22 cellular contexts compared by ENCODE assay signal in genomic region chr13:45403081-45403480, GRCh38.
"Had no signal": no experiment of that assay in that cellular context is flagged by ENCODE, and none has a peak within 500 bp of the region (broad histone marks: within the 10 kb centered on the region; RNA-seq: fewer than 3 reads in every experiment).

No MANE protein-coding gene starts in this region.

- H3K9me3 ChIP-seq: esophagus squamous epithelium, lower lobe of right lung, pancreas, sigmoid colon, suprapubic skin, tibial artery, upper lobe of left lung, uterus had no signal

- H3K27ac Mint-ChIP-seq: dendritic cell treated with granulocyte-macrophage colony-stimulating factor and Interleukin-4, amounts not matched to agents 40 ng/mL and 50 ng/mL, for 4 days; effector memory CD8-positive, alpha-beta T cell; memory B cell; progenitor cell of endocrine pancreas had no signal

- H3K4me3 Mint-ChIP-seq: dendritic cell treated with granulocyte-macrophage colony-stimulating factor and Interleukin-4, amounts not matched to agents 40 ng/mL and 50 ng/mL, for 4 days; effector memory CD8-positive, alpha-beta T cell; memory B cell; natural killer cell treated with Interleukin-12 subunit alpha and Interleukin-12 subunit beta and Interleukin-15 and Interleukin-18, amount 100 ng/mL, for 72 hours had no signal

- H3K27me3 Mint-ChIP-seq: dendritic cell treated with granulocyte-macrophage colony-stimulating factor and Interleukin-4, amounts not matched to agents 40 ng/mL and 50 ng/mL, for 4 days; effector memory CD8-positive, alpha-beta T cell; memory B cell; natural killer cell treated with Interleukin-12 subunit alpha and Interleukin-12 subunit beta and Interleukin-15 and Interleukin-18, amount 100 ng/mL, for 72 hours; progenitor cell of endocrine pancreas had no signal

- H3K36me3 ChIP-seq: uterus had no signal

- H3K27me3 ChIP-seq: esophagus squamous epithelium, pancreas, sigmoid colon, suprapubic skin, tibial artery, upper lobe of left lung, uterus had no signal

- H3K4me3 ChIP-seq: esophagus squamous epithelium, lower lobe of right lung, pancreas, sigmoid colon, suprapubic skin, tibial artery, upper lobe of left lung, uterus had no signal

- DNase-seq: cerebellar nuclear complex; effector memory CD8-positive, alpha-beta T cell; esophagus squamous epithelium; foreskin fibroblast; hippocampal formation; lower lobe of right lung; midbrain; occipital lobe; sigmoid colon; small intestine; stimulated activated CD4-positive, alpha-beta T cell treated with anti-CD3 and anti-CD28 coated beads, Interleukin-12 subunit alpha, Interleukin-12 subunit beta, amount 100 ng/mL, for 4 hours; stimulated activated CD4-positive, alpha-beta T cell treated with anti-CD3 and anti-CD28 coated beads, Interleukin-2, amount 100 ng/mL, for 48 hours; stimulated activated naive CD8-positive, alpha-beta T cell treated with anti-CD3 and anti-CD28 coated beads, Interleukin-15, Interleukin-2, amounts not matched to agents 100 U/mL and 50 U/mL, for 24 hours; tibial artery; upper lobe of left lung; uterus had no signal

- ATAC-seq: effector memory CD8-positive, alpha-beta T cell; natural killer cell treated with Interleukin-12 subunit alpha and Interleukin-12 subunit beta and Interleukin-15 and Interleukin-18, amount 100 ng/mL, for 72 hours; stimulated activated naive CD8-positive, alpha-beta T cell treated with anti-CD3 and anti-CD28 coated beads, Interleukin-15, Interleukin-2, amounts not matched to agents 100 U/mL and 50 U/mL, for 24 hours had no signal

- H3K4me1 ChIP-seq: esophagus squamous epithelium, lower lobe of right lung, pancreas, sigmoid colon, suprapubic skin, tibial artery, upper lobe of left lung, uterus had no signal

- H3K4me1 Mint-ChIP-seq: memory B cell had no signal

- H3K9me3 Mint-ChIP-seq: dendritic cell treated with granulocyte-macrophage colony-stimulating factor and Interleukin-4, amounts not matched to agents 40 ng/mL and 50 ng/mL, for 4 days; effector memory CD8-positive, alpha-beta T cell; memory B cell; natural killer cell treated with Interleukin-12 subunit alpha and Interleukin-12 subunit beta and Interleukin-15 and Interleukin-18, amount 100 ng/mL, for 72 hours had no signal

- H3K27ac ChIP-seq: esophagus squamous epithelium, lower lobe of right lung, pancreas, sigmoid colon, suprapubic skin, tibial artery, upper lobe of left lung, uterus had no signal
